In the genomic region with DNA sequence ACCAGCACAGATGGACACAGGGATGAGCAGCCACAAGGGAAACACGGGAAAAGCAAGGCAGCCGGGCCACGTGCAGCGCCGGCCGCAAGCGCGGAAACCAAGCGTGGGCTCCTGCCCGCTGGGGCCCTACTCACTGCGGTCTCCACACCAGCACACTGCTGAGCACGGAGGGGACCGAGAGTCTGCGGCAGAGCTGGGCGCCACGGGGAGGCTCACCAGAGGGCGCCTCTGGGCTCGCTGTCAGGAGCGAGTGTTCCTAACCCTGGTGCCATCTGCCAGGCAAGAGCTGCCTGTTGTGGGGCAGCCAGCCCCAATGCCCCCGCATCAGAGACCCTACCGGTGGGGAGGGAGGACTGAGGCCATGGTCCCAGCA, we compare ENCODE assay signal across 2 cellular contexts.
TF ChIP-seq lines count a peak whose summit lies in the region.

No MANE protein-coding gene starts in this region.

TF ChIP-seq in A549, 52 proteins besides CTCF, POLR2A, EP300 and RAD21:
- TF ChIP-seq, protein P1, sequence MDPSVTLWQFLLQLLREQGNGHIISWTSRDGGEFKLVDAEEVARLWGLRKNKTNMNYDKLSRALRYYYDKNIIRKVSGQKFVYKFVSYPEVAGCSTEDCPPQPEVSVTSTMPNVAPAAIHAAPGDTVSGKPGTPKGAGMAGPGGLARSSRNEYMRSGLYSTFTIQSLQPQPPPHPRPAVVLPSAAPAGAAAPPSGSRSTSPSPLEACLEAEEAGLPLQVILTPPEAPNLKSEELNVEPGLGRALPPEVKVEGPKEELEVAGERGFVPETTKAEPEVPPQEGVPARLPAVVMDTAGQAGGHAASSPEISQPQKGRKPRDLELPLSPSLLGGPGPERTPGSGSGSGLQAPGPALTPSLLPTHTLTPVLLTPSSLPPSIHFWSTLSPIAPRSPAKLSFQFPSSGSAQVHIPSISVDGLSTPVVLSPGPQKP (IDR thresholded peaks at IDR 0.05; ENCODE audit: low read depth, low read length): no peak
- peak; percentile 32; the same call in 1 of the 3 replicates for TF ChIP-seq SMC3 (IDR thresholded peaks at IDR 0.05)

TF ChIP-seq in IMR-90, 13 proteins besides CTCF, POLR2A, EP300 and RAD21:
- TF ChIP-seq FOS (IDR thresholded peaks at IDR 0.05; ENCODE audit: low read depth, low read length) (no peak), CEBPB (IDR thresholded peaks at IDR 0.05; ENCODE audit: low read depth, low read length) (no peak), MXI1 (IDR thresholded peaks at IDR 0.05; ENCODE audit: borderline replicate concordance, low read depth, low read length) (no peak; the same call in 1 of the 2 replicates), RCOR1 (IDR thresholded peaks at IDR 0.05; ENCODE audit: insufficient replicate concordance, low read length) (no peak), BHLHE40 (IDR thresholded peaks at IDR 0.05; ENCODE audit: low read depth, low read length) (peak; percentile 9; the same call in 1 of the 2 replicates), RFX5 (IDR thresholded peaks at IDR 0.05; ENCODE audit: low read depth, low read length) (no peak), CHD1 (IDR thresholded peaks at IDR 0.05; ENCODE audit: low read depth, low read length) (no peak), SMC3 (IDR thresholded peaks at IDR 0.05; ENCODE audit: low read depth, low read length) (peak; percentile 54), NFE2L2 (IDR thresholded peaks at IDR 0.05; ENCODE audit: low read depth, low read length) (no peak), MAZ (IDR thresholded peaks at IDR 0.05; ENCODE audit: borderline replicate concordance, low read depth, low read length) (no peak), MAFK (IDR thresholded peaks at IDR 0.05; ENCODE audit: low read depth, low read length) (no peak)
- TF ChIP-seq, protein P2, sequence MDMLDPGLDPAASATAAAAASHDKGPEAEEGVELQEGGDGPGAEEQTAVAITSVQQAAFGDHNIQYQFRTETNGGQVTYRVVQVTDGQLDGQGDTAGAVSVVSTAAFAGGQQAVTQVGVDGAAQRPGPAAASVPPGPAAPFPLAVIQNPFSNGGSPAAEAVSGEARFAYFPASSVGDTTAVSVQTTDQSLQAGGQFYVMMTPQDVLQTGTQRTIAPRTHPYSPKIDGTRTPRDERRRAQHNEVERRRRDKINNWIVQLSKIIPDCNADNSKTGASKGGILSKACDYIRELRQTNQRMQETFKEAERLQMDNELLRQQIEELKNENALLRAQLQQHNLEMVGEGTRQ (IDR thresholded peaks at IDR 0.05; ENCODE audit: low read depth, low read length): no peak
- TF ChIP-seq, protein P1 (IDR thresholded peaks at IDR 0.05; ENCODE audit: borderline replicate concordance, low read depth, low read length): no peak
